ENCODE assay signal across 10 cellular contexts in the genomic region with DNA sequence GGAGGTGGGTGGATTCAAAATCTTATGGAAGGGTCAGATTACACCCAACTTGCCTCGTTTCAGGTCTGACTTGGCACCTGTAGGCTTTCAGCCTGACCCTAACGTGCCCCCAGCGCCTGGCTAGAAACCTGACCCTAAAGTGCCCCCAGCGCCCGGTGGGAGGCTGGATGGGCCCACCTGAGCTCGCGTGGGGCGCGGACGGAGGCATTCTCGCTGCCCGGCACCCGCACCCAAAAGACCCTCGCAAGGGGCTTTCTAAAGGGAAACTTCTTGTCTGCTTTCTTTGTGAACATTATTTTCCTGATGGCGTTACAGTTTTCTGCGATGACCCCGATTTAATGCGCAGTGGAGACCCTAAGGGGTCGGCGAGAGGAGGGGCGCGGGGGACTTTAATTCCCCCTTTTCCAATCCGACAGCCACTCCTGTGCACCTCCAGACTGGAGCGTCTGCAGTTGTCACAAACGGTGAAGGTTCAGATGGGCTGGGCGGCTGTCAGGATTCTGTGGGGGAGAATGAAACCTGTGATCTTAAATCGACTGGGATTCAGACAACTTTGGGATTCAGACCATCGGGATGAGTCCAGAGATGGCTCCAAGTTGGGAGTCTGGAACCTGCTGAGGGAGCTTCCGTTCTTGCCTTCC. TPM values are rescaled to one million over a fixed set of nuclear protein-coding genes. Genes with fewer than 3 reads are reported as not detected.
DNase-seq lines count a peak whose midpoint lies in the region; ATAC-seq, FAIRE-seq and TF ChIP-seq lines count a peak whose summit lies in the region.
"Had no signal": no experiment of that assay in that cellular context is flagged by ENCODE, and none has a peak within 500 bp of the region (broad histone marks: within the 10 kb centered on the region; RNA-seq: fewer than 3 reads in every experiment).

No MANE protein-coding gene starts in this region.

- H3K9me2 ChIP-seq in hepatocyte (replicated peaks; ENCODE audit: insufficient read depth): no peaks in the 10 kb centered on the region

- ATAC-seq in RWPE2 (ENCODE audit: low read depth) (no peak), GM21367 (IDR thresholded peaks at IDR 0.05; ENCODE audit: unreplicated experiment) (no peak)

- no peaks in the 10 kb centered on the region for H4K20me1 ChIP-seq in hepatocyte (ENCODE audit: insufficient read depth, poor library complexity, severe bottlenecking)

- H3K4me2 ChIP-seq in hepatocyte: peak overlapping the region; percentile 96

- H3K27me3 ChIP-seq in RWPE2 (ENCODE audit: insufficient read depth, poor library complexity, severe bottlenecking) (peaks cover 44% of the 10 kb centered on the region), hepatocyte (peaks cover 75% of the 10 kb centered on the region), spleen (replicated peaks in 1 of 7) (peaks cover 0 to 81% (median 63%) of the 10 kb centered on the region in 7 donors)

- H3K4me3 Mint-ChIP-seq in activated naive CD4-positive, alpha-beta T cell treated with anti-CD3 and anti-CD28 coated beads for 36 hours: peak overlapping the region; percentile 58

- intact Hi-C loops in activated naive CD4-positive, alpha-beta T cell treated with anti-CD3 and anti-CD28 coated beads for 36 hours (cut with micrococcal nuclease): loop anchor here (1.0 kb wide), 1 partner anchor 179 kb away; no protein-coding TSS in a partner anchor
- intact Hi-C loops in spleen (cut with DNase I; ENCODE audit: low total_unique reads): no loop called here

- H3K9me3 ChIP-seq in RWPE2 (ENCODE audit: severe bottlenecking) (no peaks in the 10 kb centered on the region), hepatocyte (ENCODE audit: low read depth) (no peaks in the 10 kb centered on the region), spleen (no peaks in the 10 kb centered on the region)

- H3K27ac ChIP-seq in RWPE2 (ENCODE audit: poor library complexity, severe bottlenecking) (no peak overlapping the region), hepatocyte (no peak overlapping the region), spleen (no peak overlapping the region)

- WGBS in hepatocyte (ENCODE audit: low lambda C conversion rate, missing lambda C conversion rate): 3% methylated on average over 29 of the region's 29 CpGs
- 5 to 7% (median 5%) methylated on average over 24 to 29 of the region's 29 CpGs for WGBS in spleen, 5 donors

- TF ChIP-seq POLR2A in spleen (IDR thresholded peaks at IDR 0.05): no peak
- no peak for TF ChIP-seq POLR2A in GM12891 (IDR thresholded peaks at IDR 0.05; ENCODE audit: low read depth, low read length)

- H3K4me1 ChIP-seq in RWPE2 (ENCODE audit: insufficient read depth, poor library complexity, severe bottlenecking) (peaks cover 5% of the 10 kb centered on the region), hepatocyte (ENCODE audit: insufficient read depth) (peaks cover 28% of the 10 kb centered on the region), spleen (peaks cover 25 to 52% (median 42%) of the 10 kb centered on the region in 6 donors)

- DNase-seq in activated naive CD4-positive, alpha-beta T cell treated with anti-CD3 and anti-CD28 coated beads for 36 hours: no peak
- no peak for DNase-seq in activated naive CD4-positive, alpha-beta T cell treated with anti-CD3 and anti-CD28 coated beads, Interleukin-2, amount 50 U/mL, for 16 hours
- DNase-seq in RWPE2 (ENCODE audit: low spot score) (no peak), hepatocyte (ENCODE audit: low spot score) (no peak), spleen (peak; percentile 40), GM12891 (ENCODE audit: insufficient read length, low spot score) (no peak), HK-2 (ENCODE audit: unreplicated experiment) (no peak)
- DNase-seq: stimulated activated CD4-positive, alpha-beta T cell treated with anti-CD3 and anti-CD28 coated beads, Interleukin-4, amount 100 ng/mL, for 24 hours had no signal

- H3K36me3 ChIP-seq in RWPE2 (ENCODE audit: low read depth) (no peaks in the 10 kb centered on the region), hepatocyte (replicated peaks; ENCODE audit: insufficient read depth, low read depth) (no peaks in the 10 kb centered on the region), spleen (no peaks in the 10 kb centered on the region)

- peaks cover 26% of the 10 kb centered on the region for H3K4me1 Mint-ChIP-seq in activated naive CD4-positive, alpha-beta T cell treated with anti-CD3 and anti-CD28 coated beads for 36 hours (ENCODE audit: low read depth)

- no peaks in the 10 kb centered on the region for H3K79me2 ChIP-seq in hepatocyte

- H3K36me3 Mint-ChIP-seq in activated naive CD4-positive, alpha-beta T cell treated with anti-CD3 and anti-CD28 coated beads for 36 hours (ENCODE audit: low read depth): no peaks in the 10 kb centered on the region

- no peak for FAIRE-seq in GM12891 (lab: Jason Lieb, UNC)

- CTCF ChIA-PET in activated naive CD4-positive, alpha-beta T cell treated with anti-CD3 and anti-CD28 coated beads for 36 hours (lab: Charles Lee): interaction anchor here (0.6 to 1.2 kb wide), 7 partner anchors 63 to 243 kb away, joined by 3 to 6 read pairs (median 3); no protein-coding TSS in a partner anchor

- no peak overlapping the region for H3K27ac Mint-ChIP-seq in activated naive CD4-positive, alpha-beta T cell treated with anti-CD3 and anti-CD28 coated beads for 36 hours

- no peaks in the 10 kb centered on the region for H3K9me3 Mint-ChIP-seq in activated naive CD4-positive, alpha-beta T cell treated with anti-CD3 and anti-CD28 coated beads for 36 hours

- TF ChIP-seq CTCF in RWPE2 (IDR thresholded peaks at IDR 0.05; ENCODE audit: poor library complexity, severe bottlenecking): no peak
- TF ChIP-seq CTCF in hepatocyte (IDR thresholded peaks at IDR 0.05; ENCODE audit: poor library complexity): no peak
- TF ChIP-seq CTCF in spleen (IDR thresholded peaks at IDR 0.05 in 8 of 11, conservative IDR thresholded peaks at IDR 0.05 in 3 of 11): no peak

- no peak overlapping the region for H2AFZ ChIP-seq in hepatocyte

- peaks cover 56% of the 10 kb centered on the region for H3K27me3 Mint-ChIP-seq in activated naive CD4-positive, alpha-beta T cell treated with anti-CD3 and anti-CD28 coated beads for 36 hours (ENCODE audit: low read depth)

- peak overlapping the region; percentile 40 for H3K4me3 ChIP-seq in RWPE2 (ENCODE audit: severe bottlenecking)
- H3K4me3 ChIP-seq in hepatocyte: no peak overlapping the region
- H3K4me3 ChIP-seq in spleen: peak overlapping the region in 5 of 8 donors; percentile 13 to 68 (median 35)
- H3K4me3 ChIP-seq: lung had no signal

TF ChIP-seq in GM12891, 5 proteins besides CTCF, POLR2A, EP300 and RAD21:
- no peak for TF ChIP-seq POU2F2 (IDR thresholded peaks at IDR 0.05; ENCODE audit: low read depth, low read length)
- no peak for TF ChIP-seq PAX5 (IDR thresholded peaks at IDR 0.05; ENCODE audit: insufficient read depth, low read length, severe bottlenecking)
- TF ChIP-seq TAF1 (IDR thresholded peaks at IDR 0.05; ENCODE audit: low read depth, low read length): no peak
- TF ChIP-seq SPI1 (IDR thresholded peaks at IDR 0.05; ENCODE audit: low read depth, low read length): no peak
- no peak for TF ChIP-seq POLR2AphosphoS5 (IDR thresholded peaks at IDR 0.05; ENCODE audit: low read depth, low read length)

RNA-seq across cellular contexts. Expression of gene HRK, which starts 0.7 kb away (rescaled TPM):
- not detected for total RNA-seq in activated naive CD4-positive, alpha-beta T cell treated with anti-CD3 and anti-CD28 coated beads for 36 hours
- total RNA-seq in hepatocyte (0.08 TPM in 1 of 2 replicates, not detected in the other), spleen (under 1 TPM in 6 of 7 donors, not detected in 1; 0.13 to 0.58 (median 0.40) TPM)
- polyA plus RNA-seq in hepatocyte (0.10 and 0.18 TPM in 2 replicates), spleen (under 1 TPM; 0.07 to 0.76 (median 0.13) TPM)
- polyA plus RNA-seq in GM12891 (2012; ENCODE audit: low read depth, missing spikeins): 0.01 TPM

RNA-seq across cellular contexts. Expression of gene FBXW8, which starts 28.8 kb away (rescaled TPM):
- total RNA-seq in activated naive CD4-positive, alpha-beta T cell treated with anti-CD3 and anti-CD28 coated beads for 36 hours: 1 to 10 TPM; 6.4 to 6.5 TPM
- total RNA-seq in hepatocyte (14.1 and 20.6 TPM in 2 replicates), spleen (10 to 100 TPM; 10.5 to 17.3 (median 14.0) TPM)
- polyA plus RNA-seq in hepatocyte (17.0 and 18.9 TPM in 2 replicates), spleen (1 to 10 TPM; 2.2 to 4.2 (median 3.6) TPM)
- polyA plus RNA-seq in GM12891 (2012; ENCODE audit: low read depth, missing spikeins): 2.7 TPM
